Comparison of ENCODE assay signal across 8 cellular contexts in the genomic region with DNA sequence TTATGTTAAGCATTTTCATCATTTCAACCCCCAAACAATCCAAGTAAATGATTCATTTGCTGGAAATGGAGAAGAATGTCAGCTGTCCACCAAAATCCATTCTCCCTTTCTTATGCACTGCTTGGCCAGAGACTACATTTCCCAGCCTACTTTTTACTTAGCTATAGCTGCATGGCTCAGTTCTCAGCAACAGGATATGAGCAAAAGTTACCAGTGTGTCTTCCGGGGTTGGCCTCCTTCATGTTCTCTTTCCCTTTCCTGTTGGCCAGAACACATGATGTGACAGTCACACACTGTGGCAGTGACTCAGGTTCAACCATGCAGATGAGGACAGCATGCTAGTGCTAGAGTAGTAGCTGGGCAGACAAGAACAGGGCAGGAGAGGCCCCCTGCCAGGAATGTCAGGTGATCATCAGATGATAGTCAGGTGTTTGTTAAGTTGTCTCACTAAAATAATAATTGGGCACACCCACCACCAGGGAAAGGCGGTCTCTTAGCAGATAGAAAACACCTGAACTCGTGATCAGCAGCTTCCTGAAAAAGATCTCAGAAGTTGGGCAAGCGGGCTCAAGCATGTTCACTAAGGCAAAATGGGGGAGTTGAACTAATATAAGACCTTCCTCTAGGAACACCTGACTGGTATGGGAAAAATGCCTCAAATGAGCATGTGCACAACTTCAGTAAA. TPM values are rescaled to one million over a fixed set of nuclear protein-coding genes. Genes with fewer than 3 reads are reported as not detected.
DNase-seq lines count a peak whose midpoint lies in the region; ATAC-seq, FAIRE-seq and TF ChIP-seq lines count a peak whose summit lies in the region.

No MANE protein-coding gene starts in this region.

- no peak overlapping the region for H3K27ac ChIP-seq in dorsolateral prefrontal cortex

- no peaks in the 10 kb centered on the region for H3K27me3 ChIP-seq in dorsolateral prefrontal cortex

- ATAC-seq in HG03097 (IDR thresholded peaks at IDR 0.05; ENCODE audit: low FRiP score, unreplicated experiment), result peak; percentile 84

- in situ Hi-C loops in astrocyte of the spinal cord (cut with HindIII; ENCODE audit: low sequenced_read_pairs), result no loop called here

- H3K4me3 ChIP-seq in astrocyte of the spinal cord (ENCODE audit: low read depth, low read length) (no peak overlapping the region), dorsolateral prefrontal cortex (no peak overlapping the region)

- no peak for TF ChIP-seq CTCF in astrocyte of the spinal cord (IDR thresholded peaks at IDR 0.05; ENCODE audit: low read depth, low read length)
- no peak for TF ChIP-seq CTCF in dorsolateral prefrontal cortex (IDR thresholded peaks at IDR 0.05 in 54 of 56, conservative IDR thresholded peaks at IDR 0.05 in 2 of 56; ENCODE audit: low read depth in 1 of 56, partially characterized antibody in 56 of 56)

- no peak for DNase-seq in GM19239 (ENCODE audit: insufficient read length, low spot score)
- peak; percentile 70 for DNase-seq in T-helper 22 cell (ENCODE audit: low read depth)
- peak; percentile 28 for DNase-seq in astrocyte of the spinal cord (ENCODE audit: low read depth, low spot score)
- DNase-seq in renal cortical epithelial cell (ENCODE audit: low read depth), result peak; percentile 70
- no peak for DNase-seq in head of caudate nucleus
- DNase-seq in dorsolateral prefrontal cortex, result no peak
- DNase-seq in mucosa of gallbladder (ENCODE audit: low spot score), result no peak

- FAIRE-seq in GM19239 (lab: Jason Lieb, UNC), result peak; percentile 18

- intact Hi-C loops in head of caudate nucleus (cut with DNase I) (no loop called here), dorsolateral prefrontal cortex (cut with DNase I) (no loop called here)

RNA-seq across cellular contexts. Expression of a gene that starts 12.2 kb away (rescaled TPM):
- 0.69 TPM in 1 of 2 replicates, not detected in the other for total RNA-seq in renal cortical epithelial cell
- total RNA-seq in dorsolateral prefrontal cortex, result 1 to 10 TPM in 119 of 120 experiments, under 1 TPM in 1; 0.93 to 7.8 (median 4.4) TPM
- total RNA-seq in mucosa of gallbladder, result not detected

RNA-seq across cellular contexts. Expression of a gene that starts 14.4 kb away (rescaled TPM):
- total RNA-seq in renal cortical epithelial cell (1.2 and 2.4 TPM in 2 replicates), dorsolateral prefrontal cortex (1 to 10 TPM; 1.0 to 7.7 (median 3.6) TPM), mucosa of gallbladder (1.3 TPM)

RNA-seq across cellular contexts. Expression of a gene that starts 50.7 kb away (rescaled TPM):
- total RNA-seq in renal cortical epithelial cell (0.20 TPM in 1 of 2 replicates, not detected in the other), dorsolateral prefrontal cortex (1 to 10 TPM in 32 of 120 experiments, under 1 TPM in 53, not detected in 35; 0.24 to 2.5 (median 0.87) TPM), mucosa of gallbladder (0.20 TPM)

Comparison
In these comparisons a context has a peak if more than half of its experiments do, and no peak if none do; other contexts are left out.
1. DNase-seq: peak in T-helper 22 cell (single experiment), astrocyte of the spinal cord (single experiment) and renal cortical epithelial cell (single experiment); none in GM19239 (single experiment), head of caudate nucleus (0 of 42), dorsolateral prefrontal cortex (0 of 10) and mucosa of gallbladder (single experiment).